10 cellular contexts compared by ENCODE assay signal in genomic region chr22:48489551-48490512, GRCh38.
A peak's percentile ranks its signal among the peaks of the same experiment; 100 is the strongest.
DNase-seq lines count a peak whose midpoint lies in the region; ATAC-seq and TF ChIP-seq lines count a peak whose summit lies in the region.
"Had no signal": no experiment of that assay in that cellular context is flagged by ENCODE, and none has a peak within 500 bp of the region (broad histone marks: within the 10 kb centered on the region; RNA-seq: fewer than 3 reads in every experiment).

No MANE protein-coding gene starts in this region.

- DNase-seq in COLO668 (lab: John Stamatoyannopoulos, UW; ENCODE audit: unreplicated experiment) (peak; percentile 58), SK-N-MC (ENCODE audit: low read depth, low spot score) (no peak), right atrium auricular region (ENCODE audit: low spot score) (no peak), psoas muscle (no peak), T-helper 9 cell (no peak), adrenal gland (no peak)
- no peak for DNase-seq in stimulated activated naive CD8-positive, alpha-beta T cell treated with anti-CD3 and anti-CD28 coated beads, Interleukin-15, Interleukin-2, amounts not matched to agents 100 U/mL and 50 U/mL, for 24 hours
- DNase-seq: activated naive CD4-positive, alpha-beta T cell treated with Interleukin-2 at 50 U/mL for 16 hours; DMS153 had no signal

- H3K36me3 ChIP-seq in SK-N-MC (ENCODE audit: insufficient read depth, low read length) (no peaks in the 10 kb centered on the region), right atrium auricular region (no peaks in the 10 kb centered on the region), psoas muscle (ENCODE audit: insufficient read depth in 1 of 2, low read depth in 1 of 2) (no peaks in the 10 kb centered on the region), adrenal gland (replicated peaks in 1 of 2) (no peaks in the 10 kb centered on the region)

- no peak for TF ChIP-seq POLR2A in adrenal gland (IDR thresholded peaks at IDR 0.05)

- TF ChIP-seq CTCF in right atrium auricular region (IDR thresholded peaks at IDR 0.05), result no peak
- TF ChIP-seq CTCF in psoas muscle (IDR thresholded peaks at IDR 0.05), result no peak
- no peak for TF ChIP-seq CTCF in adrenal gland (IDR thresholded peaks at IDR 0.05)

- intact Hi-C loops in psoas muscle (cut with DNase I), result loop anchor here in 1 of 2 donors (10.0 kb wide), 1 partner anchor 1695 kb away; no protein-coding TSS in a partner anchor
- intact Hi-C loops in adrenal gland (cut with DNase I), result loop anchor here in 1 of 2 donors (5.0 to 10.0 kb wide), 2 partner anchors 1275 to 1693 kb away; no protein-coding TSS in a partner anchor

- peak overlapping the region; percentile 54 for H3K27ac ChIP-seq in SK-N-MC
- no peak overlapping the region for H3K27ac ChIP-seq in right atrium auricular region
- no peak overlapping the region for H3K27ac ChIP-seq in psoas muscle
- H3K27ac ChIP-seq in adrenal gland, result no peak overlapping the region

- no peaks in the 10 kb centered on the region for H3K9me3 ChIP-seq in SK-N-MC (ENCODE audit: low read depth, low read length)
- H3K9me3 ChIP-seq in right atrium auricular region, result no peaks in the 10 kb centered on the region
- no peaks in the 10 kb centered on the region for H3K9me3 ChIP-seq in psoas muscle
- no peaks in the 10 kb centered on the region for H3K9me3 ChIP-seq in adrenal gland (replicated peaks in 1 of 3)

- peak overlapping the region; percentile 89 for H3K4me3 ChIP-seq in SK-N-MC
- H3K4me3 ChIP-seq in right atrium auricular region, result peak overlapping the region; percentile 9 to 44
- H3K4me3 ChIP-seq in psoas muscle, result peak overlapping the region; percentile 57
- H3K4me3 ChIP-seq in adrenal gland, result peak overlapping the region in 1 of 4 donors; percentile 48

- ATAC-seq in psoas muscle, result peak in 2 of 4 donors; percentile 23 to 39
- ATAC-seq in stimulated activated naive CD8-positive, alpha-beta T cell treated with anti-CD3 and anti-CD28 coated beads, Interleukin-15, Interleukin-2, amounts not matched to agents 100 U/mL and 50 U/mL, for 24 hours, result no peak
- ATAC-seq in esophagus mucosa, result no peak

- 0 to 1% (median 1%) methylated on average over 55 to 113 of the region's 113 CpGs for WGBS in psoas muscle, 3 donors
- 1 to 3% (median 1%) methylated on average over 6 to 113 of the region's 113 CpGs; no CpG with 5 or more reads in 1 of the 4 donors for WGBS in adrenal gland, 4 donors

- H3K27me3 ChIP-seq in right atrium auricular region, result peaks cover 6 to 18% of the 10 kb centered on the region in 2 donors
- peaks cover 3 to 52% (median 14%) of the 10 kb centered on the region in 3 donors for H3K27me3 ChIP-seq in psoas muscle (ENCODE audit: insufficient read depth in 3 of 3, low read length in 2 of 3)
- H3K27me3 ChIP-seq in adrenal gland, result peaks cover 33% of the 10 kb centered on the region

- H3K9ac ChIP-seq in SK-N-MC (ENCODE audit: insufficient read length), result peak overlapping the region; percentile 93

- H3K4me1 ChIP-seq in right atrium auricular region (peaks cover 0 to 21% of the 10 kb centered on the region in 2 donors), psoas muscle (no peaks in the 10 kb centered on the region), adrenal gland (replicated peaks in 1 of 2) (no peaks in the 10 kb centered on the region)
